In genomic region chr16:7775072-7775488, GRCh38 we compare ENCODE assay signal across 28 cellular contexts.
"Had no signal": no experiment of that assay in that cellular context is flagged by ENCODE, and none has a peak within 500 bp of the region (broad histone marks: within the 10 kb centered on the region; RNA-seq: fewer than 3 reads in every experiment).

No MANE protein-coding gene starts in this region.

- H3K4me3 Mint-ChIP-seq: dendritic cell treated with granulocyte-macrophage colony-stimulating factor and Interleukin-4, amounts not matched to agents 40 ng/mL and 50 ng/mL, for 4 days; effector memory CD8-positive, alpha-beta T cell; endodermal cell; mesothelial cell of epicardium; naive B cell had no signal

- H3K4me1 Mint-ChIP-seq: mesothelial cell of epicardium, naive B cell had no signal

- H3K36me3 ChIP-seq: colonic mucosa, esophagus squamous epithelium, gastrocnemius medialis, heart right ventricle, left lung, lower lobe of right lung had no signal

- H3K27ac ChIP-seq: colonic mucosa, epithelial cell of prostate, esophagus squamous epithelium, gastrocnemius medialis, heart right ventricle, left lung, lower lobe of right lung had no signal

- ATAC-seq: effector memory CD8-positive, alpha-beta T cell; esophagus mucosa; gastrocnemius medialis; heart right ventricle; left cardiac atrium; left lung; left ventricle myocardium superior; lower lobe of right lung; mucosa of descending colon had no signal

- FAIRE-seq: endometrium, islet of Langerhans, keratinocyte had no signal

- H3K27me3 ChIP-seq: colonic mucosa, esophagus squamous epithelium, gastrocnemius medialis, left lung had no signal

- H3K36me3 Mint-ChIP-seq: mesothelial cell of epicardium, naive B cell had no signal

- H3K27me3 Mint-ChIP-seq: dendritic cell treated with granulocyte-macrophage colony-stimulating factor and Interleukin-4, amounts not matched to agents 40 ng/mL and 50 ng/mL, for 4 days; effector memory CD8-positive, alpha-beta T cell; naive B cell had no signal

- H3K9me3 Mint-ChIP-seq: endodermal cell had no signal

- H3K4me3 ChIP-seq: colonic mucosa, esophagus squamous epithelium, gastrocnemius medialis, heart right ventricle, left lung, lower lobe of right lung, mucosa of descending colon had no signal

- DNase-seq: colonic mucosa; cortex of kidney; effector CD8-positive, alpha-beta T cell; effector memory CD8-positive, alpha-beta T cell; endodermal cell; erythroblast; esophagus squamous epithelium; foreskin fibroblast; foreskin melanocyte; gastrocnemius medialis; glutamatergic neuron; head of caudate nucleus; heart right ventricle; hippocampal formation; left cardiac atrium; left lung; left ventricle myocardium superior; lower lobe of right lung; mesenchymal stem cell; mucosa of descending colon; naive B cell had no signal

- H3K27ac Mint-ChIP-seq: dendritic cell treated with granulocyte-macrophage colony-stimulating factor and Interleukin-4, amounts not matched to agents 40 ng/mL and 50 ng/mL, for 4 days; effector memory CD8-positive, alpha-beta T cell; endodermal cell; mesothelial cell of epicardium; naive B cell had no signal

- H3K9me3 ChIP-seq: colonic mucosa, esophagus squamous epithelium, gastrocnemius medialis, lower lobe of right lung, mucosa of descending colon had no signal

- H3K4me1 ChIP-seq: colonic mucosa, esophagus squamous epithelium, gastrocnemius medialis, heart right ventricle, left lung, lower lobe of right lung had no signal
